In the genomic region with DNA sequence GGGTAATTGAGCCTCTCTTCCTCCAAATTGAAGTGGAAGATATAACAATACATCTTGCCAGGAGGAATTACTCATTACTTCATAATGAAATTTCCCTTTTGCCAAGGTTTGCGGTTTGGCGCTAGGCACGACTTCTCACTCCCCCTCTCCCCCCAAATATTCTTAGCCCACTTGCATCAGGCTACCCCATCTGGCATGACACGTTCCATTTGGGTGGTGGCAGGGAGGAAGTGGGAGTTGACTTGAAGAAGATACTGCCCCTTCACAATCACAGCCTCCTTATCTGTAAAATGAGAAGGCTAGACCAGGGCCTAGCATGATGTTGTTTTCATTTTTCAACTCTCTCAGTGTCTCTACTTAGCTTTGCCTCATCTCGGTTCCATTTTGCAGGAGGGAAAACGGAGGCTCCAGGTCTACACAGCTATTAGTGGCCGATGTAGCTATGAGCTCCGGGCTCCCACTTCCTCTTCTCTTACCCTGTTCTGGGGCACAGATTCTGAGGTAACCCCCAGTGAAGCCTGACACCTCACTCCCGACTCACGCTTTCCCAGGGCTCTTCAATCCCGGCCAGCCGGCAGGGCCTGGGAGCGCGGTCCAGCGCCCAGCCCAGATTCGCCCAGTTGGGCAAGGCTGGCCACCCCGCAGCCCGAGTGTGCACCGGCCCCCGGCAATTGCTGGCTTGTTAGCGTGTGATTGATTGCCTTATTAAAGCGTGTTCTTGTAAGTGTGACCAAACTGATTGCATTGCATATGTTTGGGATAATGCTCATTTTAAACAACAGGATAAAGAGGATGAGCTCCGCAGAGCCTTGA, we compare ENCODE assay signal across 1 cellular context.
TF ChIP-seq lines count a peak whose summit lies in the region.

No MANE protein-coding gene starts in this region.

TF ChIP-seq in H1, 55 proteins besides CTCF, POLR2A, EP300 and RAD21:
- no peak for TF ChIP-seq SRF (IDR thresholded peaks at IDR 0.05; ENCODE audit: low read depth, low read length)
- TF ChIP-seq SIN3A (conservative IDR thresholded peaks at IDR 0.05 in 1 of 2, IDR thresholded peaks at IDR 0.05 in 1 of 2; ENCODE audit: low read depth in 1 of 2, low read length in 2 of 2) = no peak
- TF ChIP-seq TCF12 (IDR thresholded peaks at IDR 0.05; ENCODE audit: low read depth, low read length) = no peak
- no peak for TF ChIP-seq ASH2L (IDR thresholded peaks at IDR 0.05; ENCODE audit: low read length)
- TF ChIP-seq EZH2 (IDR thresholded peaks at IDR 0.05; ENCODE audit: low read depth, low read length, severe bottlenecking) = peak; percentile 92
- TF ChIP-seq KDM5A (IDR thresholded peaks at IDR 0.05; ENCODE audit: low read length) = no peak
- TF ChIP-seq, protein P1, sequence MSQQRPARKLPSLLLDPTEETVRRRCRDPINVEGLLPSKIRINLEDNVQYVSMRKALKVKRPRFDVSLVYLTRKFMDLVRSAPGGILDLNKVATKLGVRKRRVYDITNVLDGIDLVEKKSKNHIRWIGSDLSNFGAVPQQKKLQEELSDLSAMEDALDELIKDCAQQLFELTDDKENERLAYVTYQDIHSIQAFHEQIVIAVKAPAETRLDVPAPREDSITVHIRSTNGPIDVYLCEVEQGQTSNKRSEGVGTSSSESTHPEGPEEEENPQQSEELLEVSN (IDR thresholded peaks at IDR 0.05) = no peak
- peak; percentile 87; the same call in 1 of the 2 replicates for TF ChIP-seq CBX8 (IDR thresholded peaks at IDR 0.05; ENCODE audit: borderline replicate concordance, low read depth, low read length)
- no peak for TF ChIP-seq KDM4A (IDR thresholded peaks at IDR 0.05; ENCODE audit: low read depth, low read length, severe bottlenecking)
- peak; percentile 91 for TF ChIP-seq SUZ12 (IDR thresholded peaks at IDR 0.05; ENCODE audit: low read length)
- TF ChIP-seq RNF2 (IDR thresholded peaks at IDR 0.05; ENCODE audit: borderline replicate concordance, low read depth, low read length, missing control alignments, poor library complexity, severe bottlenecking) = peak; percentile 97
- no peak for TF ChIP-seq RFX5 (IDR thresholded peaks at IDR 0.05; ENCODE audit: borderline replicate concordance, low read depth, low read length)
- no peak for TF ChIP-seq TBP (IDR thresholded peaks at IDR 0.05; ENCODE audit: low read depth, low read length)
- TF ChIP-seq CHD1 (IDR thresholded peaks at IDR 0.05; ENCODE audit: low read depth, low read length) = no peak
- no peak for TF ChIP-seq RXRA (IDR thresholded peaks at IDR 0.05; ENCODE audit: insufficient read depth, low read depth, low read length)
- TF ChIP-seq HDAC6 (IDR thresholded peaks at IDR 0.05; ENCODE audit: low read depth, low read length) = no peak
- no peak for TF ChIP-seq BACH1 (IDR thresholded peaks at IDR 0.05; ENCODE audit: low read length)
- no peak for TF ChIP-seq SIX5 (IDR thresholded peaks at IDR 0.05; ENCODE audit: low read depth, low read length)
